ENCODE assay signal across 23 cellular contexts in the genomic region with DNA sequence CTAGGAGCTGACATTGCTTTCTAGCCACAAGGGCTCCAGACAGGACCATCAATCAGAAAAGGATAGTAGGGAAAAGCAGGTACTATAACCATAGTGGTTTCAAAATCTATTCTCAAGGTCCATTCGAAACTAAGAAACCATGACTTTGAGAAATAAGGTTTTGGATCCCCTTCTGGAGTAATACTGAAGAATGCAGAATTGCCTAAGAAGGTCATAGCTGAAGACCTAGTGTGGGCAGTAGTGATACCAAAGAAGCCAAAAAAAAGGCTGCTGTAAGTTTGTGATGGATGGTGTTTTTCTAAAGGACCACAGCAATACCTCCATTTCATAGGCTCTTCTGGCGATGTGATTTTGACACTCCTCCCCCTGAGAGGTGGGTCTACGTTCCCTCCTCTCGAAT.
DNase-seq lines count a peak whose midpoint lies in the region; ATAC-seq and TF ChIP-seq lines count a peak whose summit lies in the region.
"Had no signal": no experiment of that assay in that cellular context is flagged by ENCODE, and none has a peak within 500 bp of the region (broad histone marks: within the 10 kb centered on the region; RNA-seq: fewer than 3 reads in every experiment).

No MANE protein-coding gene starts in this region.

- TF ChIP-seq POLR2A in thyroid gland (IDR thresholded peaks at IDR 0.05): no peak

- peaks cover 17% of the 10 kb centered on the region for H3K4me1 Mint-ChIP-seq in memory B cell

- no peak overlapping the region for H3K4me3 Mint-ChIP-seq in memory B cell
- H3K4me3 Mint-ChIP-seq: activated T-helper 17 cell treated with anti-CD3 and anti-CD28 coated beads, Interleukin-2, amount 50 U/mL, for 72 hours had no signal

- intact Hi-C loops in thyroid gland (cut with DNase I): no loop called here

- H3K27me3 ChIP-seq in thyroid gland: no peaks in the 10 kb centered on the region
- H3K27me3 ChIP-seq: tibial artery had no signal

- H3K4me1 ChIP-seq in thyroid gland: peaks cover 0 to 5% of the 10 kb centered on the region in 2 donors
- H3K4me1 ChIP-seq: tibial artery had no signal

- no peak overlapping the region for H3K4me3 ChIP-seq in thyroid gland (replicated peaks in 1 of 3)
- H3K4me3 ChIP-seq: tibial artery had no signal

- H3K27ac Mint-ChIP-seq in memory B cell: peak overlapping the region; percentile 26
- H3K27ac Mint-ChIP-seq: activated T-helper 17 cell treated with anti-CD3 and anti-CD28 coated beads, Interleukin-2, amount 50 U/mL, for 72 hours had no signal

- no peak for DNase-seq in memory B cell (ENCODE audit: low spot score in 2 of 2)
- no peak for DNase-seq in thyroid gland
- DNase-seq in SIG-M5 (lab: John Stamatoyannopoulos, UW): no peak
- DNase-seq in OCI-M1 (lab: John Stamatoyannopoulos, UW): no peak
- DNase-seq: activated CD4-positive, alpha-beta T cell treated with anti-CD3 and anti-CD28 coated beads, Interleukin-2, amount 50 U/mL, for 4 hours; anterior cingulate cortex; foreskin fibroblast; H7; KBM-7; left colon; NCI-H1092; NCI-H2081 treated with DMSO at 0.1 percent for 48 hours; NCI-H526; PC-3; stimulated activated CD4-positive, alpha-beta T cell treated with anti-CD3 and anti-CD28 coated beads, Interleukin-4, amount 100 ng/mL, for 24 hours; stimulated activated CD8-positive, alpha-beta memory T cell treated with anti-CD3 and anti-CD28 coated beads, Interleukin-4, amount 100 ng/mL, for 48 hours; tibial artery had no signal

- H3K9me3 Mint-ChIP-seq in memory B cell: no peaks in the 10 kb centered on the region
- H3K9me3 Mint-ChIP-seq: activated T-helper 17 cell treated with anti-CD3 and anti-CD28 coated beads, Interleukin-2, amount 50 U/mL, for 72 hours had no signal

- H3K27ac ChIP-seq in thyroid gland: no peak overlapping the region
- H3K27ac ChIP-seq: parathyroid adenoma, tibial artery had no signal

- ATAC-seq in GM18502 (IDR thresholded peaks at IDR 0.05; ENCODE audit: poor library complexity, unreplicated experiment) (peak; percentile 44), GM21390 (IDR thresholded peaks at IDR 0.05; ENCODE audit: unreplicated experiment) (peak; percentile 65), HG03432 (IDR thresholded peaks at IDR 0.05; ENCODE audit: unreplicated experiment) (peak; percentile 57), memory B cell (ENCODE audit: low read depth) (no peak), HG03196 (IDR thresholded peaks at IDR 0.05; ENCODE audit: unreplicated experiment) (no peak)
- ATAC-seq: activated T-helper 17 cell treated with anti-CD3 and anti-CD28 coated beads, Interleukin-2, amount 50 U/mL, for 72 hours; left colon; PC-3 had no signal

- TF ChIP-seq CTCF in thyroid gland (IDR thresholded peaks at IDR 0.05): no peak

- no peaks in the 10 kb centered on the region for H3K9me3 ChIP-seq in thyroid gland
- H3K9me3 ChIP-seq: tibial artery had no signal

- H3K27me3 Mint-ChIP-seq in memory B cell: no peaks in the 10 kb centered on the region
- H3K27me3 Mint-ChIP-seq: activated T-helper 17 cell treated with anti-CD3 and anti-CD28 coated beads, Interleukin-2, amount 50 U/mL, for 72 hours had no signal

- peaks cover 15% of the 10 kb centered on the region for H3K36me3 Mint-ChIP-seq in memory B cell

- 89 to 94% methylated on average over 4 of the region's 4 CpGs for WGBS in thyroid gland, 2 donors

- H3K36me3 ChIP-seq in thyroid gland: no peaks in the 10 kb centered on the region

Comparison
In these comparisons a context has a peak if more than half of its experiments do, and no peak if none do; other contexts are left out.
1. ATAC-seq: peak in GM18502 (single experiment), GM21390 (single experiment) and HG03432 (single experiment); none in memory B cell (single experiment) and HG03196 (single experiment).